Comparison of ENCODE assay signal across 13 cellular contexts in genomic region chr10:117306674-117307073, GRCh38.
ATAC-seq, FAIRE-seq and TF ChIP-seq lines count a peak whose summit lies in the region.
"Had no signal": no experiment of that assay in that cellular context is flagged by ENCODE, and none has a peak within 500 bp of the region (broad histone marks: within the 10 kb centered on the region; RNA-seq: fewer than 3 reads in every experiment).

No MANE protein-coding gene starts in this region.

- H3K4me1 ChIP-seq in HEK293 (ENCODE audit: control insufficient read depth, insufficient read depth, low read length) = no peaks in the 10 kb centered on the region
- H3K4me1 ChIP-seq: Caco-2 had no signal

- H3K9me3 ChIP-seq in HEK293 (ENCODE audit: control insufficient read depth, insufficient read depth, low read depth, low read length) = no peaks in the 10 kb centered on the region

- TF ChIP-seq CTCF in HEK293 (tag by site-specific recombination; IDR thresholded peaks at IDR 0.05) = no peak

- CTCF ChIA-PET in HEK293 (lab: Yijun Ruan, JAX) = no interaction called here

- POLR2A ChIA-PET in HEK293 (lab: Yijun Ruan, JAX) = no interaction called here

- H3K36me3 ChIP-seq in HEK293 (ENCODE audit: control insufficient read depth in 2 of 2, insufficient read depth in 1 of 2, low read length in 2 of 2) = peaks cover 0 to 4% of the 10 kb centered on the region in 2 experiments; a peak in 1 of 3 replicates

- no peak overlapping the region for H3K27ac ChIP-seq in HEK293 (ENCODE audit: extremely low read depth, low read depth, low read length)
- H3K27ac ChIP-seq: GM23248 had no signal

- H3K4me3 ChIP-seq in HEK293 (ENCODE audit: low read depth, low read length) = no peak overlapping the region
- H3K4me3 ChIP-seq: GM23248 had no signal

- FAIRE-seq in A204.1 (lab: Jason Lieb, UNC) (peak; percentile 6), colon (lab: Jason Lieb, UNC) (peak; percentile 21), islet of Langerhans (lab: Jason Lieb, UNC) (peak; percentile 49)
- FAIRE-seq: G401.6, GM12892, H1 had no signal

- no peak for ATAC-seq in GM21515 (IDR thresholded peaks at IDR 0.05; ENCODE audit: unreplicated experiment)
- no peak for ATAC-seq in HG02610 (IDR thresholded peaks at IDR 0.05; ENCODE audit: unreplicated experiment)
- no peak for ATAC-seq in GM18517 (IDR thresholded peaks at IDR 0.05; ENCODE audit: unreplicated experiment)
- ATAC-seq: CD8-positive, alpha-beta T cell had no signal

TF ChIP-seq in HEK293, 187 proteins besides CTCF, POLR2A, EP300 and RAD21:
- TF ChIP-seq ATF2 (tag by site-specific recombination; IDR thresholded peaks at IDR 0.05; ENCODE audit: low read depth) = peak; percentile 75
- TF ChIP-seq PATZ1 (tag by site-specific recombination; IDR thresholded peaks at IDR 0.05) = no peak
